In genomic region chr7:74219416-74219815, GRCh38 we compare ENCODE assay signal across 2 cellular contexts.
TF ChIP-seq lines count a peak whose summit lies in the region.

No MANE protein-coding gene starts in this region.

TF ChIP-seq in GM12891, 5 proteins besides CTCF, POLR2A, EP300 and RAD21:
- no peak for TF ChIP-seq PAX5 (IDR thresholded peaks at IDR 0.05; ENCODE audit: insufficient read depth, low read length, severe bottlenecking)
- no peak for TF ChIP-seq POU2F2 (IDR thresholded peaks at IDR 0.05; ENCODE audit: low read depth, low read length)
- peak; percentile 70 for TF ChIP-seq POLR2AphosphoS5 (IDR thresholded peaks at IDR 0.05; ENCODE audit: low read depth, low read length)

TF ChIP-seq in K562, 482 proteins besides CTCF, POLR2A, EP300 and RAD21:
- TF ChIP-seq MNT (conservative IDR thresholded peaks at IDR 0.05) (no peak), PURB (CRISPR knock-in tag; IDR thresholded peaks at IDR 0.05; ENCODE audit: low read depth) (no peak), ZNF165 (CRISPR knock-in tag; IDR thresholded peaks at IDR 0.05; ENCODE audit: borderline replicate concordance) (no peak), TBP (optimal IDR thresholded peaks at IDR 0.05; ENCODE audit: low read depth, low read length) (no peak), SAP30 (IDR thresholded peaks at IDR 0.05; ENCODE audit: borderline replicate concordance, insufficient read depth, low read depth, low read length, poor library complexity, severe bottlenecking) (no peak), POLR2G (IDR thresholded peaks at IDR 0.05; ENCODE audit: low read depth, low read length) (0 out of 2 replicates have a peak, but pooled peaks have one; percentile 47)
TF ChIP-seq in K562: peak in this region for 1.
